Comparison of ENCODE assay signal across 4 cellular contexts in the genomic region with DNA sequence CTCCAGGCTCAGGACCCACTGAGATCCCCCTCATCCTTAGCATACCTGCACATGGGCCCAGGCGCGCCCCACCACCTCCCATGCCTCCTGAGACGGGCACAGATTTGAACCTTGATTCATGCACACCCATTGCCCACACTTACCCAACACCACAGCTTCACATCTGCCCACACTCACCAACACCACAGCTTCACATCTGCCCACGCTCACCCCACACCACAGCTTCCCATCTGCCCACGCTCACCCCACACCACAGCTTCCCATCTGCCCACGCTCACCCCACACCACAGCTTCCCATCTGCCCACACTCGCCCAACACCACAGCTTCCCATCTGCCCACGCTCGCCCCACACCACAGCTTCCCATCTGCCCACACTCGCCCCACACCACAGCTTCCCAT. TPM values are rescaled to one million over a fixed set of nuclear protein-coding genes. Genes with fewer than 3 reads are reported as not detected.
"Had no signal": no experiment of that assay in that cellular context is flagged by ENCODE, and none has a peak within 500 bp of the region (broad histone marks: within the 10 kb centered on the region; RNA-seq: fewer than 3 reads in every experiment).

No MANE protein-coding gene starts in this region.

RNA-seq across cellular contexts. Expression of gene HK3, which starts 28.5 kb away (rescaled TPM):
- total RNA-seq: GM23248, H7, HT-29 had no signal
- polyA plus RNA-seq: GM23248, IgD-negative memory B cell had no signal
